In genomic region chr6:43766964-43767461, GRCh38 we compare ENCODE assay signal across 1 cellular context.
TF ChIP-seq lines count a peak whose summit lies in the region.

No MANE protein-coding gene starts in this region.

TF ChIP-seq in H1, 55 proteins besides CTCF, POLR2A, EP300 and RAD21:
- no peak for TF ChIP-seq E2F6 (IDR thresholded peaks at IDR 0.05)
- no peak for TF ChIP-seq KDM4A (IDR thresholded peaks at IDR 0.05; ENCODE audit: low read depth, low read length, severe bottlenecking)
- no peak for TF ChIP-seq KDM5A (IDR thresholded peaks at IDR 0.05; ENCODE audit: low read length)
- no peak for TF ChIP-seq TAF1 (IDR thresholded peaks at IDR 0.05; ENCODE audit: low read depth, low read length)
- TF ChIP-seq GABPA (IDR thresholded peaks at IDR 0.05; ENCODE audit: borderline replicate concordance, insufficient read depth, low read length) = no peak
- TF ChIP-seq RFX5 (IDR thresholded peaks at IDR 0.05; ENCODE audit: borderline replicate concordance, low read depth, low read length) = no peak
- TF ChIP-seq SIX5 (IDR thresholded peaks at IDR 0.05; ENCODE audit: low read depth, low read length) = no peak
- TF ChIP-seq SP4 (IDR thresholded peaks at IDR 0.05; ENCODE audit: low read length) = no peak
- no peak for TF ChIP-seq ATF3 (IDR thresholded peaks at IDR 0.05; ENCODE audit: insufficient read depth, low read depth, low read length)
- no peak for TF ChIP-seq CHD1 (IDR thresholded peaks at IDR 0.05; ENCODE audit: low read depth, low read length)
- no peak for TF ChIP-seq CREB1 (IDR thresholded peaks at IDR 0.05)
- TF ChIP-seq EGR1 (IDR thresholded peaks at IDR 0.05; ENCODE audit: borderline replicate concordance, low read depth, low read length) = no peak
- TF ChIP-seq TCF12 (IDR thresholded peaks at IDR 0.05; ENCODE audit: low read depth, low read length) = no peak
- no peak for TF ChIP-seq TEAD4 (IDR thresholded peaks at IDR 0.05; ENCODE audit: low read depth, low read length)
- no peak for TF ChIP-seq ZNF274 (IDR thresholded peaks at IDR 0.05; ENCODE audit: borderline replicate concordance, extremely low read depth, low read length)
- no peak for TF ChIP-seq CEBPB (IDR thresholded peaks at IDR 0.05; ENCODE audit: low read depth, low read length)
- TF ChIP-seq SP2 (IDR thresholded peaks at IDR 0.05; ENCODE audit: low read length) = no peak
- no peak for TF ChIP-seq ASH2L (IDR thresholded peaks at IDR 0.05; ENCODE audit: low read length)
- no peak for TF ChIP-seq JUND (IDR thresholded peaks at IDR 0.05; ENCODE audit: low read length)
